Comparison of ENCODE assay signal across 9 cellular contexts in the genomic region with DNA sequence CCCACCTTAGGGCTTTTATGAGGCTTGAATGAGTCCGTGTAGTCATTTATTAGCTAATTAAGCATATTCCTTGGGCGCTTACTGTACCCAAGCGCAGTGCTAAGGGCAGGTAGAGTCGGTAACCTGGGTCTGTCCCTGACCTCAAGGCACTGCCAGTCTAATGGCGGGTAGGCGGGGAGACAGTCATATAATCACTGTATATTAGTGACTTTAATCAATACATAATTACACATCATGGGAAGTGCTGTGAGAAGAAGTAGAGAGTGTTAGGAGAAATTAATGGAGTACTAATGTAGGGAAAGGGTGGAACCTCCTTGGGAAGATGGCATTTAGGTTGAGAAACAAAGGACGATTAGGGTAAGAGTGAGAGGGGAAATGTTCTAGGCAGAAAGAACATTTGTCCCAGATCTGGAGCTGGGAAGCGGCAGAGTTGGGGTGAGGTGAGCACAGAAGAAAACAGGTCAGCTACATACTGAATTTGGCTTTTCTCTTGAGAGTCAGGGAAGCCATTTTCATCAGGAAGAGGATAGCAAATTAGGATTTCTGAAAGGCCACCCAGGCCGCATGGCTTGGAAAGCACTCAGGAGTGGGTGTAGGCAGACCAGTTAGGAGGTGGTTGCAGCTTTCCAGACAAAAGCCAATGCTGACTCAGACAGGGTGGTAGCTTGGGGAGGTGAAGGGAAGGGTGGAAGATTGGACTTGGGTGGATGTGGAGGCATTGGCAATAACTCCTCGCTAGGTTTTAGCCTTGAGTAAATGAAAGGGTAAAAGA. TPM values are rescaled to one million over a fixed set of nuclear protein-coding genes. Genes with fewer than 3 reads are reported as not detected.
A peak's percentile ranks its signal among the peaks of the same experiment; 100 is the strongest.
DNase-seq lines count a peak whose midpoint lies in the region; ATAC-seq, FAIRE-seq and TF ChIP-seq lines count a peak whose summit lies in the region.
"Had no signal": no experiment of that assay in that cellular context is flagged by ENCODE, and none has a peak within 500 bp of the region (broad histone marks: within the 10 kb centered on the region; RNA-seq: fewer than 3 reads in every experiment).

No MANE protein-coding gene starts in this region.

- ATAC-seq in activated CD4-positive, alpha-beta T cell treated with anti-CD3 and anti-CD28 coated beads for 36 hours = no peak
- ATAC-seq in activated T-helper 17 cell treated with anti-CD3 and anti-CD28 coated beads, Interleukin-2, amount 50 U/mL, for 72 hours (replicated peaks) = no peak
- no peak for ATAC-seq in GM18505 (IDR thresholded peaks at IDR 0.05; ENCODE audit: unreplicated experiment)

- DNase-seq in activated CD4-positive, alpha-beta T cell treated with anti-CD3 and anti-CD28 coated beads for 36 hours = no peak
- no peak for DNase-seq in activated CD4-positive, alpha-beta T cell treated with anti-CD3 and anti-CD28 coated beads, Interleukin-2, amount 50 U/mL, for 4 hours
- no peak for DNase-seq in keratinocyte (ENCODE audit: low read depth, low spot score)
- DNase-seq in suprapubic skin (ENCODE audit: low spot score in 2 of 2) = peak in 1 of 2 donors; percentile 55
- DNase-seq in UCSD-AML1 (lab: John Stamatoyannopoulos, UW; ENCODE audit: unreplicated experiment) = no peak
- no peak for DNase-seq in NAMALWA (ENCODE audit: low spot score)

- dilution Hi-C loops in keratinocyte (cut with MboI; ENCODE audit: extremely low pct_ligation_motif_present, low sequenced_read_pairs) = no loop called here

- no peak for TF ChIP-seq EP300 in suprapubic skin (IDR thresholded peaks at IDR 0.05)

- peaks cover 39% of the 10 kb centered on the region for H3K4me1 Mint-ChIP-seq in activated CD4-positive, alpha-beta T cell treated with anti-CD3 and anti-CD28 coated beads for 36 hours
- peaks cover 33% of the 10 kb centered on the region for H3K4me1 Mint-ChIP-seq in activated T-helper 17 cell treated with anti-CD3 and anti-CD28 coated beads, Interleukin-2, amount 50 U/mL, for 72 hours

- no peaks in the 10 kb centered on the region for H3K27me3 Mint-ChIP-seq in activated CD4-positive, alpha-beta T cell treated with anti-CD3 and anti-CD28 coated beads for 36 hours
- no peaks in the 10 kb centered on the region for H3K27me3 Mint-ChIP-seq in activated T-helper 17 cell treated with anti-CD3 and anti-CD28 coated beads, Interleukin-2, amount 50 U/mL, for 72 hours

- no peak for TF ChIP-seq CTCF in keratinocyte (optimal IDR thresholded peaks at IDR 0.05 in 1 of 3, IDR thresholded peaks at IDR 0.05 in 1 of 3, conservative IDR thresholded peaks at IDR 0.05 in 1 of 3; ENCODE audit: extremely low read depth in 1 of 3, insufficient read depth in 2 of 3, low read length in 3 of 3)
- TF ChIP-seq CTCF in suprapubic skin (IDR thresholded peaks at IDR 0.05) = no peak

- WGBS in suprapubic skin = 31% methylated on average over 10 of the region's 10 CpGs

- H3K79me2 ChIP-seq in keratinocyte (ENCODE audit: control insufficient read depth, insufficient read depth, low read length) = peaks cover 35% of the 10 kb centered on the region

- H3K9me3 ChIP-seq in keratinocyte (ENCODE audit: control insufficient read depth, low read depth, low read length) (no peaks in the 10 kb centered on the region), suprapubic skin (no peaks in the 10 kb centered on the region)

- peak overlapping the region; percentile 76 for H3K4me3 Mint-ChIP-seq in activated CD4-positive, alpha-beta T cell treated with anti-CD3 and anti-CD28 coated beads for 36 hours
- H3K4me3 Mint-ChIP-seq in activated T-helper 17 cell treated with anti-CD3 and anti-CD28 coated beads, Interleukin-2, amount 50 U/mL, for 72 hours = peak overlapping the region; percentile 80

- H3K4me3 ChIP-seq in keratinocyte (ENCODE audit: control insufficient read depth in 2 of 3, extremely low read depth in 1 of 3, insufficient read depth in 2 of 3, low read depth in 1 of 3, low read length in 3 of 3) (peak overlapping the region; percentile 88 to 94 (median 92)), suprapubic skin (peak overlapping the region; percentile 87)

- no peak for FAIRE-seq in keratinocyte (lab: Jason Lieb, UNC)
- FAIRE-seq: G401.6 had no signal

- peaks cover 0 to 7% of the 10 kb centered on the region in 2 experiments for H3K36me3 ChIP-seq in keratinocyte (ENCODE audit: control insufficient read depth in 2 of 2, extremely low read depth in 1 of 2, insufficient read depth in 2 of 2, low read length in 2 of 2)
- no peaks in the 10 kb centered on the region for H3K36me3 ChIP-seq in suprapubic skin

- POLR2A ChIA-PET in activated CD4-positive, alpha-beta T cell treated with anti-CD3 and anti-CD28 coated beads for 36 hours (lab: Charles Lee) = no interaction called here

- TF ChIP-seq POLR2A in suprapubic skin (IDR thresholded peaks at IDR 0.05) = no peak
- TF ChIP-seq POLR2A in GM18505 (IDR thresholded peaks at IDR 0.05; ENCODE audit: borderline replicate concordance, extremely low read depth, insufficient read depth, insufficient read length) = no peak

- peaks cover 34% of the 10 kb centered on the region for H3K4me1 ChIP-seq in keratinocyte (ENCODE audit: control insufficient read depth, extremely low read depth, insufficient read depth, low read length)
- H3K4me1 ChIP-seq in suprapubic skin = peaks cover 44% of the 10 kb centered on the region

- H3K27ac Mint-ChIP-seq in activated CD4-positive, alpha-beta T cell treated with anti-CD3 and anti-CD28 coated beads for 36 hours = peak overlapping the region; percentile 98
- H3K27ac Mint-ChIP-seq in activated T-helper 17 cell treated with anti-CD3 and anti-CD28 coated beads, Interleukin-2, amount 50 U/mL, for 72 hours = peak overlapping the region; percentile 99

- peak overlapping the region; percentile 98 for H3K27ac ChIP-seq in keratinocyte (ENCODE audit: control insufficient read depth, insufficient read depth, low read length)
- peak overlapping the region; percentile 100 for H3K27ac ChIP-seq in suprapubic skin

- H3K9me3 Mint-ChIP-seq in activated CD4-positive, alpha-beta T cell treated with anti-CD3 and anti-CD28 coated beads for 36 hours (ENCODE audit: low read depth) = no peaks in the 10 kb centered on the region
- H3K9me3 Mint-ChIP-seq in activated T-helper 17 cell treated with anti-CD3 and anti-CD28 coated beads, Interleukin-2, amount 50 U/mL, for 72 hours = no peaks in the 10 kb centered on the region

- peaks cover 22% of the 10 kb centered on the region for H4K20me1 ChIP-seq in keratinocyte (ENCODE audit: control insufficient read depth, extremely low read depth, insufficient read depth, low read length)

- CTCF ChIA-PET in activated CD4-positive, alpha-beta T cell treated with anti-CD3 and anti-CD28 coated beads for 36 hours (lab: Charles Lee) = interaction anchor here (0.5 to 1.6 kb wide), 6 partner anchors 50 to 545 kb away, joined by 3 to 5 read pairs (median 4); no protein-coding TSS in a partner anchor

- intact Hi-C loops in activated CD4-positive, alpha-beta T cell treated with anti-CD3 and anti-CD28 coated beads for 36 hours (cut with DNase I, micrococcal nuclease) = loop anchor here (1.0 to 10.0 kb wide), 7 partner anchors 116 to 906 kb away; a partner anchor contains a TSS

- peak overlapping the region; percentile 86 for H2AFZ ChIP-seq in keratinocyte (ENCODE audit: control insufficient read depth, low read length)

- peak overlapping the region; percentile 94 for H3K9ac ChIP-seq in keratinocyte (ENCODE audit: control insufficient read depth, extremely low read depth, insufficient read depth, low read length)

- H3K4me2 ChIP-seq in keratinocyte (ENCODE audit: control insufficient read depth, extremely low read depth, insufficient read depth, low read depth, low read length) = peak overlapping the region; percentile 92

- H3K9me1 ChIP-seq in keratinocyte (ENCODE audit: control insufficient read depth, extremely low read depth, insufficient read depth, low read length) = peaks cover 9% of the 10 kb centered on the region

- no peaks in the 10 kb centered on the region for H3K27me3 ChIP-seq in keratinocyte (ENCODE audit: control insufficient read depth, extremely low read depth, insufficient read depth, low read length)
- no peaks in the 10 kb centered on the region for H3K27me3 ChIP-seq in suprapubic skin

- H3K36me3 Mint-ChIP-seq in activated CD4-positive, alpha-beta T cell treated with anti-CD3 and anti-CD28 coated beads for 36 hours (ENCODE audit: low read depth) = no peaks in the 10 kb centered on the region
- peaks cover 6% of the 10 kb centered on the region for H3K36me3 Mint-ChIP-seq in activated T-helper 17 cell treated with anti-CD3 and anti-CD28 coated beads, Interleukin-2, amount 50 U/mL, for 72 hours (ENCODE audit: low read depth)

RNA-seq across cellular contexts. Expression of a gene that starts 1.0 kb away (rescaled TPM):
- total RNA-seq in activated CD4-positive, alpha-beta T cell treated with anti-CD3 and anti-CD28 coated beads for 36 hours = 10 to 100 TPM; 17.7 to 18.6 TPM
- total RNA-seq in activated T-helper 17 cell treated with anti-CD3 and anti-CD28 coated beads, Interleukin-2, amount 50 U/mL, for 72 hours = 10 to 100 TPM; 21.6 to 30.0 TPM
- 187 to 209 TPM (median 202 TPM) in 3 replicates for polyA plus RNA-seq in keratinocyte
- 23.8 TPM for polyA plus RNA-seq in keratinocyte (2011; ENCODE audit: low read depth)
- 190 and 252 TPM in 2 replicates for polyA plus RNA-seq in keratinocyte (2011; cell fraction: cytosol; rRNA removed)
- polyA plus RNA-seq in keratinocyte (2011; cell fraction: nucleus; rRNA removed) = 312 and 336 TPM in 2 replicates
- 89.5 and 97.4 TPM in 2 replicates for polyA plus RNA-seq in keratinocyte (2012; ENCODE audit: low replicate concordance)
- polyA minus RNA-seq in keratinocyte = 142 to 211 TPM (median 205 TPM) in 3 replicates
- polyA minus RNA-seq in keratinocyte (2011; cell fraction: cytosol; rRNA and poly(A)+ RNA removed) = 147 TPM
- 87.6 and 138 TPM in 2 replicates for polyA minus RNA-seq in keratinocyte (2011; cell fraction: nucleus; rRNA and poly(A)+ RNA removed)
- 100 to 1,000 TPM; 126 to 198 (median 136) TPM for total RNA-seq in suprapubic skin

RNA-seq across cellular contexts. Expression of a gene that starts 7.6 kb away (rescaled TPM):
- total RNA-seq in activated CD4-positive, alpha-beta T cell treated with anti-CD3 and anti-CD28 coated beads for 36 hours = under 1 TPM; 0.42 to 0.91 TPM
- under 1 TPM in 1 of 2 donors, not detected in 1; 0.66 TPM for total RNA-seq in activated T-helper 17 cell treated with anti-CD3 and anti-CD28 coated beads, Interleukin-2, amount 50 U/mL, for 72 hours
- 0.44 to 0.95 TPM (median 0.79 TPM) in 3 replicates for polyA plus RNA-seq in keratinocyte
- polyA plus RNA-seq in keratinocyte (2011; ENCODE audit: low read depth) = not detected
- 0.36 and 0.43 TPM in 2 replicates for polyA plus RNA-seq in keratinocyte (2011; cell fraction: cytosol; rRNA removed)
- 0.22 TPM in 1 of 2 replicates, not detected in the other for polyA plus RNA-seq in keratinocyte (2011; cell fraction: nucleus; rRNA removed)
- polyA plus RNA-seq in keratinocyte (2012; ENCODE audit: low replicate concordance) = 1.4 and 1.9 TPM in 2 replicates
- polyA minus RNA-seq in keratinocyte = 0.54 to 0.79 TPM (median 0.73 TPM) in 3 replicates
- not detected for polyA minus RNA-seq in keratinocyte (2011; cell fraction: cytosol; rRNA and poly(A)+ RNA removed)
- not detected in 2 replicates for polyA minus RNA-seq in keratinocyte (2011; cell fraction: nucleus; rRNA and poly(A)+ RNA removed)
- total RNA-seq in suprapubic skin = 10 to 100 TPM in 1 of 4 donors, 1 to 10 TPM in 3; 3.0 to 15.2 (median 6.2) TPM

Comparison
In these comparisons a context has a peak if more than half of its experiments do, and no peak if none do; other contexts are left out.
1. RNA of a gene that starts 1.0 kb away (total RNA-seq): 126 to 198 TPM in suprapubic skin; 21.6 to 30.0 TPM in activated T-helper 17 cell treated with anti-CD3 and anti-CD28 coated beads, Interleukin-2, amount 50 U/mL, for 72 hours and 17.7 to 18.6 TPM in activated CD4-positive, alpha-beta T cell treated with anti-CD3 and anti-CD28 coated beads for 36 hours; every median in the first group is over 4 times any median in the second.